1 cellular context compared by ENCODE assay signal in the genomic region with DNA sequence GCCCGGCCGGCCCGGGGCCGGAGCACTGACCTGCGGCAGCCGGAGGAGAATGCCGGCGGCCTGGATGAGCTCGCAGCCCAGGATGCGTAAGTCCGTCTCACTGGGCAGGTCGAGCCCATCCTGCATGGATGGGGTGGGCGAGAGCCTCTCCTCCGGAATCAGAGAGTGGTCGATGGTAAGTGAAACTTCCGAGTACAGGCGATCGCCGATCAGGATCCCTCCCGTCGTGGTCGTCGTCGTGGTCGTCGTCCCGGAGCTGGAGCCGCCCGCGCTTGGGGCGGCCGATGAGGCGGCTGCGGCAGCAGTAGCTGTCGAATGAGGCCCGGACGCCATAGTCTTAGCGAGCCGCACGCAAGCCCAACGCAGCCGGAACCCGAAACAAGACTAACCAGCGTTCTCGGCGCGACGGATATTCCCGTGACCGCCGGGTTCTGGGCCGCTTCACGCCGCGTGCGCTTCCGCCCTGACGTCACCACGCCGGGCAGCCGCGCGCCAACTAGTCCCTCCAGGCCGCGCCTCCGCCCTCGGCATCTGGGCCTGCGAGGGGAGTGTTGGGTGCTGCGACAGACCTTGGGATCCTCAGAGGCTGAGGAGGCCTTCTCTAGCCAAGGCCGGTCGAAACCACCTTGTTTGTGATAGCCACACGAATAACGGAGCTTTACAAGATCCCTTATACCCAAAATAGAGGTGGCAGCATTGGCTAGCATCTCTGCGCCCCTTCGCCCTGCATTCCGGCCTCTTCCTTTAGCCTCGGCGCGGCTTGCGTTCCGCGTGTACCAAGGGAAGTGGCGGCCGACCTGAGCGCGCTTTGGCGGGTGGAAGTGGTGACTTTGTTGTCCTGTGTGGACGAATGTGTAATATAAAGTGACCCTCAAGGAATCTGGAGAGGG.
A peak's percentile ranks its signal among the peaks of the same experiment; 100 is the strongest.
TF ChIP-seq lines count a peak whose summit lies in the region.

A gene (minus strand): TSS at position 386 of the 890 bp plus-strand sequence. CDS start 53 bp downstream, at position 333.

TF ChIP-seq in K562, 482 proteins besides CTCF, POLR2A, EP300 and RAD21 (continued from another document and continues in another):
- TF ChIP-seq CBFB (CRISPR knock-in tag; IDR thresholded peaks at IDR 0.05), result peak; percentile 98
- no peak; the same call in 1 of the 2 replicates for TF ChIP-seq CHCHD3 (CRISPR knock-in tag; IDR thresholded peaks at IDR 0.05)
- no peak for TF ChIP-seq CC2D1A (IDR thresholded peaks at IDR 0.05)
- TF ChIP-seq NR3C1 (CRISPR knock-in tag; IDR thresholded peaks at IDR 0.05), result peak; percentile 93
- TF ChIP-seq KDM2B (CRISPR knock-in tag; IDR thresholded peaks at IDR 0.05), result peak; percentile 32; the same call in 1 of the 2 replicates
- TF ChIP-seq YBX1 (IDR thresholded peaks at IDR 0.05), result no peak
- TF ChIP-seq, protein P1, sequence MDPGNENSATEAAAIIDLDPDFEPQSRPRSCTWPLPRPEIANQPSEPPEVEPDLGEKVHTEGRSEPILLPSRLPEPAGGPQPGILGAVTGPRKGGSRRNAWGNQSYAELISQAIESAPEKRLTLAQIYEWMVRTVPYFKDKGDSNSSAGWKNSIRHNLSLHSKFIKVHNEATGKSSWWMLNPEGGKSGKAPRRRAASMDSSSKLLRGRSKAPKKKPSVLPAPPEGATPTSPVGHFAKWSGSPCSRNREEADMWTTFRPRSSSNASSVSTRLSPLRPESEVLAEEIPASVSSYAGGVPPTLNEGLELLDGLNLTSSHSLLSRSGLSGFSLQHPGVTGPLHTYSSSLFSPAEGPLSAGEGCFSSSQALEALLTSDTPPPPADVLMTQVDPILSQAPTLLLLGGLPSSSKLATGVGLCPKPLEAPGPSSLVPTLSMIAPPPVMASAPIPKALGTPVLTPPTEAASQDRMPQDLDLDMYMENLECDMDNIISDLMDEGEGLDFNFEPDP (CRISPR knock-in tag; IDR thresholded peaks at IDR 0.05), result no peak
- TF ChIP-seq PHF8 (IDR thresholded peaks at IDR 0.05; ENCODE audit: borderline replicate concordance, low read length), result peak; percentile 99
- no peak for TF ChIP-seq HMG20B (CRISPR knock-in tag; IDR thresholded peaks at IDR 0.05)
- TF ChIP-seq, protein P2, sequence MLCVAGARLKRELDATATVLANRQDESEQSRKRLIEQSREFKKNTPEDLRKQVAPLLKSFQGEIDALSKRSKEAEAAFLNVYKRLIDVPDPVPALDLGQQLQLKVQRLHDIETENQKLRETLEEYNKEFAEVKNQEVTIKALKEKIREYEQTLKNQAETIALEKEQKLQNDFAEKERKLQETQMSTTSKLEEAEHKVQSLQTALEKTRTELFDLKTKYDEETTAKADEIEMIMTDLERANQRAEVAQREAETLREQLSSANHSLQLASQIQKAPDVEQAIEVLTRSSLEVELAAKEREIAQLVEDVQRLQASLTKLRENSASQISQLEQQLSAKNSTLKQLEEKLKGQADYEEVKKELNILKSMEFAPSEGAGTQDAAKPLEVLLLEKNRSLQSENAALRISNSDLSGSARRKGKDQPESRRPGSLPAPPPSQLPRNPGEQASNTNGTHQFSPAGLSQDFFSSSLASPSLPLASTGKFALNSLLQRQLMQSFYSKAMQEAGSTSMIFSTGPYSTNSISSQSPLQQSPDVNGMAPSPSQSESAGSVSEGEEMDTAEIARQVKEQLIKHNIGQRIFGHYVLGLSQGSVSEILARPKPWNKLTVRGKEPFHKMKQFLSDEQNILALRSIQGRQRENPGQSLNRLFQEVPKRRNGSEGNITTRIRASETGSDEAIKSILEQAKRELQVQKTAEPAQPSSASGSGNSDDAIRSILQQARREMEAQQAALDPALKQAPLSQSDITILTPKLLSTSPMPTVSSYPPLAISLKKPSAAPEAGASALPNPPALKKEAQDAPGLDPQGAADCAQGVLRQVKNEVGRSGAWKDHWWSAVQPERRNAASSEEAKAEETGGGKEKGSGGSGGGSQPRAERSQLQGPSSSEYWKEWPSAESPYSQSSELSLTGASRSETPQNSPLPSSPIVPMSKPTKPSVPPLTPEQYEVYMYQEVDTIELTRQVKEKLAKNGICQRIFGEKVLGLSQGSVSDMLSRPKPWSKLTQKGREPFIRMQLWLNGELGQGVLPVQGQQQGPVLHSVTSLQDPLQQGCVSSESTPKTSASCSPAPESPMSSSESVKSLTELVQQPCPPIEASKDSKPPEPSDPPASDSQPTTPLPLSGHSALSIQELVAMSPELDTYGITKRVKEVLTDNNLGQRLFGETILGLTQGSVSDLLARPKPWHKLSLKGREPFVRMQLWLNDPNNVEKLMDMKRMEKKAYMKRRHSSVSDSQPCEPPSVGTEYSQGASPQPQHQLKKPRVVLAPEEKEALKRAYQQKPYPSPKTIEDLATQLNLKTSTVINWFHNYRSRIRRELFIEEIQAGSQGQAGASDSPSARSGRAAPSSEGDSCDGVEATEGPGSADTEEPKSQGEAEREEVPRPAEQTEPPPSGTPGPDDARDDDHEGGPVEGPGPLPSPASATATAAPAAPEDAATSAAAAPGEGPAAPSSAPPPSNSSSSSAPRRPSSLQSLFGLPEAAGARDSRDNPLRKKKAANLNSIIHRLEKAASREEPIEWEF (CRISPR knock-in tag; IDR thresholded peaks at IDR 0.05), result peak; percentile 71
- TF ChIP-seq BACH1 (tag; IDR thresholded peaks at IDR 0.05), result peak; percentile 84
- TF ChIP-seq SREBF2 (CRISPR knock-in tag; IDR thresholded peaks at IDR 0.05), result no peak
- TF ChIP-seq NUFIP1 (IDR thresholded peaks at IDR 0.05; ENCODE audit: partially characterized antibody), result peak; percentile 73
- TF ChIP-seq ILF3 (IDR thresholded peaks at IDR 0.05; ENCODE audit: borderline replicate concordance), result peak; percentile 92; the same call in 1 of the 2 replicates
- TF ChIP-seq RNF2 (IDR thresholded peaks at IDR 0.05), result peak; percentile 94
- peak; percentile 35; the same call in 1 of the 2 replicates for TF ChIP-seq ZNF324 (CRISPR knock-in tag; IDR thresholded peaks at IDR 0.05)
- TF ChIP-seq ZNF146 (CRISPR knock-in tag; IDR thresholded peaks at IDR 0.05; ENCODE audit: unreplicated experiment), result peak; percentile 13
- no peak for TF ChIP-seq TBP (optimal IDR thresholded peaks at IDR 0.05; ENCODE audit: low read depth, low read length)
- TF ChIP-seq ZNF12 (CRISPR knock-in tag; IDR thresholded peaks at IDR 0.05), result peak; percentile 68; the same call in 1 of the 2 replicates
- TF ChIP-seq, protein P3, sequence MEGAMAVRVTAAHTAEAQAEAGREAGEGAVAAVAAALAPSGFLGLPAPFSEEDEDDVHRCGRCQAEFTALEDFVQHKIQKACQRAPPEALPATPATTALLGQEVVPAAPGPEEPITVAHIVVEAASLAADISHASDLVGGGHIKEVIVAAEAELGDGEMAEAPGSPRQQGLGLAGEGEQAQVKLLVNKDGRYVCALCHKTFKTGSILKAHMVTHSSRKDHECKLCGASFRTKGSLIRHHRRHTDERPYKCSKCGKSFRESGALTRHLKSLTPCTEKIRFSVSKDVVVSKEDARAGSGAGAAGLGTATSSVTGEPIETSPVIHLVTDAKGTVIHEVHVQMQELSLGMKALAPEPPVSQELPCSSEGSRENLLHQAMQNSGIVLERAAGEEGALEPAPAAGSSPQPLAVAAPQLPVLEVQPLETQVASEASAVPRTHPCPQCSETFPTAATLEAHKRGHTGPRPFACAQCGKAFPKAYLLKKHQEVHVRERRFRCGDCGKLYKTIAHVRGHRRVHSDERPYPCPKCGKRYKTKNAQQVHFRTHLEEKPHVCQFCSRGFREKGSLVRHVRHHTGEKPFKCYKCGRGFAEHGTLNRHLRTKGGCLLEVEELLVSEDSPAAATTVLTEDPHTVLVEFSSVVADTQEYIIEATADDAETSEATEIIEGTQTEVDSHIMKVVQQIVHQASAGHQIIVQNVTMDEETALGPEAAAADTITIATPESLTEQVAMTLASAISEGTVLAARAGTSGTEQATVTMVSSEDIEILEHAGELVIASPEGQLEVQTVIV (CRISPR knock-in tag; IDR thresholded peaks at IDR 0.05; ENCODE audit: borderline replicate concordance), result no peak
- no peak for TF ChIP-seq MCM3 (IDR thresholded peaks at IDR 0.05)
- TF ChIP-seq HNRNPLL (IDR thresholded peaks at IDR 0.05; ENCODE audit: low read depth, low read length, poor library complexity, severe bottlenecking), result peak; percentile 97
- TF ChIP-seq MYNN (IDR thresholded peaks at IDR 0.05), result peak; percentile 90
- TF ChIP-seq MYNN (CRISPR knock-in tag; IDR thresholded peaks at IDR 0.05), result no peak
- peak; percentile 61 for TF ChIP-seq ZBTB17 (CRISPR knock-in tag; IDR thresholded peaks at IDR 0.05)
- TF ChIP-seq, protein P4, sequence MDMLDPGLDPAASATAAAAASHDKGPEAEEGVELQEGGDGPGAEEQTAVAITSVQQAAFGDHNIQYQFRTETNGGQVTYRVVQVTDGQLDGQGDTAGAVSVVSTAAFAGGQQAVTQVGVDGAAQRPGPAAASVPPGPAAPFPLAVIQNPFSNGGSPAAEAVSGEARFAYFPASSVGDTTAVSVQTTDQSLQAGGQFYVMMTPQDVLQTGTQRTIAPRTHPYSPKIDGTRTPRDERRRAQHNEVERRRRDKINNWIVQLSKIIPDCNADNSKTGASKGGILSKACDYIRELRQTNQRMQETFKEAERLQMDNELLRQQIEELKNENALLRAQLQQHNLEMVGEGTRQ (CRISPR knock-in tag; IDR thresholded peaks at IDR 0.05), result no peak
- TF ChIP-seq ZNF583 (CRISPR knock-in tag; IDR thresholded peaks at IDR 0.05), result no peak; the same call in 1 of the 2 replicates
- 0 out of 2 replicates have a peak, but pooled peaks have one; percentile 45 for TF ChIP-seq SMARCE1 (IDR thresholded peaks at IDR 0.05)
- TF ChIP-seq, protein P5, sequence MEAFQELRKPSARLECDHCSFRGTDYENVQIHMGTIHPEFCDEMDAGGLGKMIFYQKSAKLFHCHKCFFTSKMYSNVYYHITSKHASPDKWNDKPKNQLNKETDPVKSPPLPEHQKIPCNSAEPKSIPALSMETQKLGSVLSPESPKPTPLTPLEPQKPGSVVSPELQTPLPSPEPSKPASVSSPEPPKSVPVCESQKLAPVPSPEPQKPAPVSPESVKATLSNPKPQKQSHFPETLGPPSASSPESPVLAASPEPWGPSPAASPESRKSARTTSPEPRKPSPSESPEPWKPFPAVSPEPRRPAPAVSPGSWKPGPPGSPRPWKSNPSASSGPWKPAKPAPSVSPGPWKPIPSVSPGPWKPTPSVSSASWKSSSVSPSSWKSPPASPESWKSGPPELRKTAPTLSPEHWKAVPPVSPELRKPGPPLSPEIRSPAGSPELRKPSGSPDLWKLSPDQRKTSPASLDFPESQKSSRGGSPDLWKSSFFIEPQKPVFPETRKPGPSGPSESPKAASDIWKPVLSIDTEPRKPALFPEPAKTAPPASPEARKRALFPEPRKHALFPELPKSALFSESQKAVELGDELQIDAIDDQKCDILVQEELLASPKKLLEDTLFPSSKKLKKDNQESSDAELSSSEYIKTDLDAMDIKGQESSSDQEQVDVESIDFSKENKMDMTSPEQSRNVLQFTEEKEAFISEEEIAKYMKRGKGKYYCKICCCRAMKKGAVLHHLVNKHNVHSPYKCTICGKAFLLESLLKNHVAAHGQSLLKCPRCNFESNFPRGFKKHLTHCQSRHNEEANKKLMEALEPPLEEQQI (IDR thresholded peaks at IDR 0.05), result peak; percentile 83; the same call in 1 of the 2 replicates
- peak; percentile 100 for TF ChIP-seq ZFX (CRISPR knock-in tag; IDR thresholded peaks at IDR 0.05)
- TF ChIP-seq, protein P6, sequence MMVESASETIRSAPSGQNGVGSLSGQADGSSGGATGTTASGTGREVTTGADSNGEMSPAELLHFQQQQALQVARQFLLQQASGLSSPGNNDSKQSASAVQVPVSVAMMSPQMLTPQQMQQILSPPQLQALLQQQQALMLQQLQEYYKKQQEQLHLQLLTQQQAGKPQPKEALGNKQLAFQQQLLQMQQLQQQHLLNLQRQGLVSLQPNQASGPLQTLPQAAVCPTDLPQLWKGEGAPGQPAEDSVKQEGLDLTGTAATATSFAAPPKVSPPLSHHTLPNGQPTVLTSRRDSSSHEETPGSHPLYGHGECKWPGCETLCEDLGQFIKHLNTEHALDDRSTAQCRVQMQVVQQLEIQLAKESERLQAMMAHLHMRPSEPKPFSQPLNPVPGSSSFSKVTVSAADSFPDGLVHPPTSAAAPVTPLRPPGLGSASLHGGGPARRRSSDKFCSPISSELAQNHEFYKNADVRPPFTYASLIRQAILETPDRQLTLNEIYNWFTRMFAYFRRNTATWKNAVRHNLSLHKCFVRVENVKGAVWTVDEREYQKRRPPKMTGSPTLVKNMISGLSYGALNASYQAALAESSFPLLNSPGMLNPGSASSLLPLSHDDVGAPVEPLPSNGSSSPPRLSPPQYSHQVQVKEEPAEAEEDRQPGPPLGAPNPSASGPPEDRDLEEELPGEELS (CRISPR knock-in tag; IDR thresholded peaks at IDR 0.05; ENCODE audit: borderline replicate concordance), result peak; percentile 92; the same call in 1 of the 2 replicates
- no peak for TF ChIP-seq ZNF140 (CRISPR knock-in tag; IDR thresholded peaks at IDR 0.05)
- TF ChIP-seq HEY1 (CRISPR knock-in tag; IDR thresholded peaks at IDR 0.05; ENCODE audit: borderline replicate concordance), result no peak
- no peak for TF ChIP-seq RBM25 (IDR thresholded peaks at IDR 0.05; ENCODE audit: low read depth, low read length, severe bottlenecking)
- no peak for TF ChIP-seq MCM2 (IDR thresholded peaks at IDR 0.05; ENCODE audit: low read depth)
- TF ChIP-seq, protein P7, sequence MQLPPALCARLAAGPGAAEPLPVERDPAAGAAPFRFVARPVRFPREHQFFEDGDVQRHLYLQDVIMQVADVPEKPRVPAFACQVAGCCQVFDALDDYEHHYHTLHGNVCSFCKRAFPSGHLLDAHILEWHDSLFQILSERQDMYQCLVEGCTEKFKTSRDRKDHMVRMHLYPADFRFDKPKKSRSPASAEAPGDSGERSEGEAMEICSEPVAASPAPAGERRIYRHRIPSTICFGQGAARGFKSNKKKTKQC (CRISPR knock-in tag; IDR thresholded peaks at IDR 0.05), result peak; percentile 94
- TF ChIP-seq SETDB1 (IDR thresholded peaks at IDR 0.05; ENCODE audit: low read length), result peak; percentile 76
- peak; percentile 16; the same call in 1 of the 2 replicates for TF ChIP-seq NFE2 (IDR thresholded peaks at IDR 0.05; ENCODE audit: low read depth)
- peak; percentile 72; the same call in 1 of the 2 replicates for TF ChIP-seq ZZZ3 (IDR thresholded peaks at IDR 0.05)
- TF ChIP-seq, protein P8, sequence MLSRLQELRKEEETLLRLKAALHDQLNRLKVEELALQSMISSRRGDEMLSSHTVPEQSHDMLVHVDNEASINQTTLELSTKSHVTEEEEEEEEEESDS (CRISPR knock-in tag; IDR thresholded peaks at IDR 0.05), result no peak
- TF ChIP-seq, protein P9, sequence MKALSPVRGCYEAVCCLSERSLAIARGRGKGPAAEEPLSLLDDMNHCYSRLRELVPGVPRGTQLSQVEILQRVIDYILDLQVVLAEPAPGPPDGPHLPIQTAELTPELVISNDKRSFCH (CRISPR knock-in tag; IDR thresholded peaks at IDR 0.05), result no peak
- TF ChIP-seq, protein P9 (tag; IDR thresholded peaks at IDR 0.05), result peak; percentile 73; the same call in 1 of the 2 replicates
- peak; percentile 85 for TF ChIP-seq ZBTB1 (CRISPR knock-in tag; IDR thresholded peaks at IDR 0.05; ENCODE audit: borderline replicate concordance, low read depth)
- no peak for TF ChIP-seq PTRF (tag; IDR thresholded peaks at IDR 0.05)
- no peak for TF ChIP-seq ZNF354B (CRISPR knock-in tag; IDR thresholded peaks at IDR 0.05)
- no peak for TF ChIP-seq ZNF436 (CRISPR knock-in tag; IDR thresholded peaks at IDR 0.05)
- peak; percentile 91 for TF ChIP-seq MBD2 (IDR thresholded peaks at IDR 0.05; ENCODE audit: borderline replicate concordance, low read depth)
- TF ChIP-seq NCOA2 (IDR thresholded peaks at IDR 0.05; ENCODE audit: partially characterized antibody in 2 of 2), result no peak
- TF ChIP-seq, protein P10, sequence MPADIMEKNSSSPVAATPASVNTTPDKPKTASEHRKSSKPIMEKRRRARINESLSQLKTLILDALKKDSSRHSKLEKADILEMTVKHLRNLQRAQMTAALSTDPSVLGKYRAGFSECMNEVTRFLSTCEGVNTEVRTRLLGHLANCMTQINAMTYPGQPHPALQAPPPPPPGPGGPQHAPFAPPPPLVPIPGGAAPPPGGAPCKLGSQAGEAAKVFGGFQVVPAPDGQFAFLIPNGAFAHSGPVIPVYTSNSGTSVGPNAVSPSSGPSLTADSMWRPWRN (IDR thresholded peaks at IDR 0.05; ENCODE audit: low read depth), result no peak
